In genomic region chr5:93151121-93151520, GRCh38 we compare ENCODE assay signal across 24 cellular contexts.
A peak's percentile ranks its signal among the peaks of the same experiment; 100 is the strongest.
DNase-seq lines count a peak whose midpoint lies in the region; ATAC-seq and TF ChIP-seq lines count a peak whose summit lies in the region.
"Had no signal": no experiment of that assay in that cellular context is flagged by ENCODE, and none has a peak within 500 bp of the region (broad histone marks: within the 10 kb centered on the region; RNA-seq: fewer than 3 reads in every experiment).

No MANE protein-coding gene starts in this region.

- H3K9ac ChIP-seq in adipocyte (ENCODE audit: low read length) (peak overlapping the region; percentile 26), skeletal muscle satellite cell (ENCODE audit: low read depth, low read length) (peak overlapping the region; percentile 67)

- H3K9me3 Mint-ChIP-seq in natural killer cell = peaks cover 4 to 5% of the 10 kb centered on the region in 2 donors
- H3K9me3 Mint-ChIP-seq: neural crest cell, type B pancreatic cell had no signal

- H3K27me3 ChIP-seq in adipocyte (replicated peaks; ENCODE audit: control insufficient read depth, insufficient read depth, low read length) = no peaks in the 10 kb centered on the region
- H3K27me3 ChIP-seq in skeletal muscle satellite cell (ENCODE audit: control insufficient read depth, insufficient read depth, low read length) = no peaks in the 10 kb centered on the region
- H3K27me3 ChIP-seq: heart right ventricle had no signal

- H3K36me3 ChIP-seq in adipocyte (ENCODE audit: control insufficient read depth, insufficient read depth, low read length, severe bottlenecking) (no peaks in the 10 kb centered on the region), skeletal muscle satellite cell (ENCODE audit: insufficient read depth, low read length) (no peaks in the 10 kb centered on the region)
- H3K36me3 ChIP-seq: HAP-1, heart right ventricle had no signal

- no peak for TF ChIP-seq POLR2A in erythroblast (IDR thresholded peaks at IDR 0.05; ENCODE audit: low read length)

- peak; percentile 42 for DNase-seq in HT1080 (ENCODE audit: low read depth)
- peak; percentile 35 for DNase-seq in adipocyte (ENCODE audit: low read depth)
- peak; percentile 30 for DNase-seq in fibroblast of peridontal ligament (ENCODE audit: extremely low read depth)
- no peak for DNase-seq in erythroblast (lab: John Stamatoyannopoulos, UW)
- no peak for DNase-seq in RKO (ENCODE audit: low spot score)
- DNase-seq in natural killer cell = no peak
- DNase-seq: activated CD4-positive, alpha-beta T cell treated with anti-CD3 and anti-CD28 coated beads for 1 hour; amygdala; C1 segment of cervical spinal cord; cortex of kidney; heart right ventricle; islet precursor cell; mesenchymal stem cell; NCI-H187 treated with DMSO at 0.1 percent for 48 hours; NCI-H446; NK-92 treated with Interleukin-12 subunit alpha and Interleukin-12 subunit beta, amount 100 ng/mL, for 24 hours; retina; SIG-M5; stimulated activated naive CD4-positive, alpha-beta T cell treated with Interleukin-2 at 50 U/mL for 16 hours had no signal

- ATAC-seq in HG03139 (IDR thresholded peaks at IDR 0.05; ENCODE audit: unreplicated experiment) (no peak), natural killer cell (no peak)
- ATAC-seq: heart right ventricle had no signal

- intact Hi-C loops in natural killer cell (cut with micrococcal nuclease) = no loop called here

- H3K4me3 Mint-ChIP-seq in natural killer cell = no peak overlapping the region
- H3K4me3 Mint-ChIP-seq: neural crest cell, type B pancreatic cell had no signal

- no peaks in the 10 kb centered on the region for H3K27me3 Mint-ChIP-seq in natural killer cell (ENCODE audit: low read depth in 2 of 2)

- H3K4me3 ChIP-seq in adipocyte (ENCODE audit: low read length) (peak overlapping the region; percentile 8), skeletal muscle satellite cell (ENCODE audit: low read length) (peak overlapping the region; percentile 13)
- H3K4me3 ChIP-seq: HAP-1, heart right ventricle had no signal

- no peak overlapping the region for H3K27ac Mint-ChIP-seq in natural killer cell
- H3K27ac Mint-ChIP-seq: type B pancreatic cell had no signal

- H3K4me1 Mint-ChIP-seq in natural killer cell = no peaks in the 10 kb centered on the region

- H3K9me3 ChIP-seq in adipocyte (ENCODE audit: control insufficient read depth, low read length) = no peaks in the 10 kb centered on the region
- no peaks in the 10 kb centered on the region for H3K9me3 ChIP-seq in skeletal muscle satellite cell (replicated peaks; ENCODE audit: low read length)
- H3K9me3 ChIP-seq: HAP-1, heart right ventricle had no signal

- no peak for TF ChIP-seq CTCF in natural killer cell (IDR thresholded peaks at IDR 0.05)

- peak overlapping the region; percentile 66 for H3K4me2 ChIP-seq in skeletal muscle satellite cell (ENCODE audit: low read length)

- H3K4me1 ChIP-seq in adipocyte (ENCODE audit: control insufficient read depth, insufficient read depth, low read length) = peaks cover 18% of the 10 kb centered on the region
- H3K4me1 ChIP-seq in skeletal muscle satellite cell (ENCODE audit: control insufficient read depth, insufficient read depth, low read length) = peaks cover 56% of the 10 kb centered on the region
- H3K4me1 ChIP-seq: HAP-1 had no signal

- no peaks in the 10 kb centered on the region for H3K36me3 Mint-ChIP-seq in natural killer cell
- H3K36me3 Mint-ChIP-seq: type B pancreatic cell had no signal

Comparison
In these comparisons a context has a peak if more than half of its experiments do, and no peak if none do; other contexts are left out.
1. DNase-seq: peak in HT1080 (single experiment), adipocyte (single experiment) and fibroblast of peridontal ligament (single experiment); none in erythroblast (0 of 2), RKO (single experiment) and natural killer cell (single experiment).